8 cellular contexts compared by ENCODE assay signal in the genomic region with DNA sequence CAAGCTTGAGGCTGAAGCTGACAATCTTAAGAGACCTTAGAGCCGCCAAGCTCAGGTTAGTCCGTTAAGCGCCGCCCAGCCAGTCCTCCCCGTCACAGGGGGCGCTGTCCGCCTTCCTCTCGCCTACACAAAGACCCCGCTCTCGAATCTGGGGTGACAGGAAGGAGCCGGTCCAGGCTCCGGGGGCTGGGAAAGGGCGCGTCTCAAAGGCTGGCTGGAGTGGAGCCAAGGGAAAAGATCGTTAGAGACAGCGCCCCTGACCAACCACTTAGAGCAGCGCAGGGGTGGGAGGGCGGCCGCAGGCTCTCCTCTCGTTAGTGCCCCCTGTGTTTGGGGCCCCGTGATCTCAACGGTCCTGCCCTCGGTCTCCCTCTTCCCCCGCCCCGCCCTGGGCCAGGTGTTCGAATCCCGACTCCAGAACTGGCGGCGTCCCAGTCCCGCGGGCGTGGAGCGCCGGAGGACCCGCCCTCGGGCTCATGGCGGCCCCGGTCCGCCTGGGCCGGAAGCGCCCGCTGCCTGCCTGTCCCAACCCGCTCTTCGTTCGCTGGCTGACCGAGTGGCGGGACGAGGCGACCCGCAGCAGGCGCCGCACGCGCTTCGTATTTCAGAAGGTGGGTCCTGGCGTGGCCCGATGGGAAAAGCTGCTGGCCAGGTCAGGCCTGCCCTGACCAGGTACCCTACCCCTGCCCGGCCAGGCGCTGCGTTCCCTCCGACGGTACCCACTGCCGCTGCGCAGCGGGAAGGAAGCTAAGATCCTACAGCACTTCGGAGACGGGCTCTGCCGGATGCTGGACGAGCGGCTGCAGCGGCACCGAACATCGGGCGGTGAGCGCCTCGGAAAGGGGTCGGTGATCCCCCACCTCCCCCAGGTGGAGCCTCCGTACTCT. TPM values are rescaled to one million over a fixed set of nuclear protein-coding genes. Genes with fewer than 3 reads are reported as not detected.
DNase-seq lines count a peak whose midpoint lies in the region; ATAC-seq and TF ChIP-seq lines count a peak whose summit lies in the region.

A gene with protein sequence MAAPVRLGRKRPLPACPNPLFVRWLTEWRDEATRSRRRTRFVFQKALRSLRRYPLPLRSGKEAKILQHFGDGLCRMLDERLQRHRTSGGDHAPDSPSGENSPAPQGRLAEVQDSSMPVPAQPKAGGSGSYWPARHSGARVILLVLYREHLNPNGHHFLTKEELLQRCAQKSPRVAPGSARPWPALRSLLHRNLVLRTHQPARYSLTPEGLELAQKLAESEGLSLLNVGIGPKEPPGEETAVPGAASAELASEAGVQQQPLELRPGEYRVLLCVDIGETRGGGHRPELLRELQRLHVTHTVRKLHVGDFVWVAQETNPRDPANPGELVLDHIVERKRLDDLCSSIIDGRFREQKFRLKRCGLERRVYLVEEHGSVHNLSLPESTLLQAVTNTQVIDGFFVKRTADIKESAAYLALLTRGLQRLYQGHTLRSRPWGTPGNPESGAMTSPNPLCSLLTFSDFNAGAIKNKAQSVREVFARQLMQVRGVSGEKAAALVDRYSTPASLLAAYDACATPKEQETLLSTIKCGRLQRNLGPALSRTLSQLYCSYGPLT (plus strand): TSS at position 156 of the 887 bp plus-strand sequence. CDS start 321 bp downstream, at position 477.

- POLR2A ChIA-PET in Panc1 (lab: Charles Lee), result interaction anchor here (0.6 to 1.9 kb wide), 10 partner anchors 9 to 192 kb away, joined by 3 to 10 read pairs (median 4); a partner anchor contains a TSS

- H3K4me3 Mint-ChIP-seq in activated T-cell treated with anti-CD3 and anti-CD28 coated beads, Interleukin-2, amount 50 U/mL, for 24 hours, result peak within 1 kb of the TSS; percentile 90

- no peaks in the 10 kb centered on the region for H3K9me3 Mint-ChIP-seq in activated T-cell treated with anti-CD3 and anti-CD28 coated beads, Interleukin-2, amount 50 U/mL, for 24 hours

- H3K36me3 ChIP-seq in KOPT-K1 (ENCODE audit: insufficient read depth, low read length) (peaks cover 52% of the 10 kb centered on the region), Panc1 (ENCODE audit: control insufficient read depth, insufficient read depth, low read length) (peaks cover 13% of the 10 kb centered on the region), mucosa of stomach (ENCODE audit: control insufficient read depth, insufficient read depth, low read length) (peaks cover 26% of the 10 kb centered on the region)

- H3K9ac ChIP-seq in mucosa of stomach (ENCODE audit: low read length), result peak within 1 kb of the TSS; percentile 86

- H3K4me3 ChIP-seq in AG10803 (ENCODE audit: low read length), result peak within 1 kb of the TSS; percentile 96
- H3K4me3 ChIP-seq in Panc1 (ENCODE audit: low read depth in 2 of 2, low read length in 2 of 2), result peak within 1 kb of the TSS; percentile 85 to 99
- peak within 1 kb of the TSS; percentile 74 for H3K4me3 ChIP-seq in mucosa of stomach (ENCODE audit: low read length)

- TF ChIP-seq POLR2A in erythroblast (IDR thresholded peaks at IDR 0.05; ENCODE audit: low read length), result peak; percentile 66

- H3K36me3 Mint-ChIP-seq in activated T-cell treated with anti-CD3 and anti-CD28 coated beads, Interleukin-2, amount 50 U/mL, for 24 hours (ENCODE audit: low read depth), result peaks cover 82% of the 10 kb centered on the region

- in situ Hi-C loops in Panc1 (cut with HindIII; ENCODE audit: low pct_unique_long_range_greater_than_20kb, low sequenced_read_pairs), result no loop called here

- H3K27ac Mint-ChIP-seq in activated T-cell treated with anti-CD3 and anti-CD28 coated beads, Interleukin-2, amount 50 U/mL, for 24 hours, result peak within 1 kb of the TSS; percentile 98

- peaks cover 53% of the 10 kb centered on the region for H3K4me1 Mint-ChIP-seq in activated T-cell treated with anti-CD3 and anti-CD28 coated beads, Interleukin-2, amount 50 U/mL, for 24 hours (ENCODE audit: low read depth)

- BruUV-seq in Panc1 (replicated peaks; lab: Mats Ljungman, UMichigan), result no TSS peak

- CTCF ChIA-PET in Panc1 (lab: Charles Lee), result interaction anchor here (0.8 to 3.3 kb wide), 7 partner anchors 8 to 42 kb away, joined by 3 to 22 read pairs (median 4); a partner anchor contains a TSS

- TF ChIP-seq CTCF in AG10803 (conservative IDR thresholded peaks at IDR 0.05; ENCODE audit: low read length) (peak; percentile 74), Panc1 (IDR thresholded peaks at IDR 0.05) (peak; percentile 97; the same call in 1 of the 2 replicates)

- DNase-seq in AG10803 (ENCODE audit: low read depth) (peak; percentile 97), GM19238 (ENCODE audit: insufficient read length, low spot score) (peak; percentile 93), Panc1 (ENCODE audit: low read depth, low spot score) (peak; percentile 94), erythroblast (lab: John Stamatoyannopoulos, UW) (peak; percentile 100)
- peak; percentile 97 for DNase-seq in activated T-cell treated with anti-CD3 and anti-CD28 coated beads, Interleukin-2, amount 50 U/mL, for 24 hours
- DNase-seq in stimulated activated CD8-positive, alpha-beta memory T cell treated with anti-CD3 and anti-CD28 coated beads, Interleukin-4, amount 100 ng/mL, for 48 hours, result peak; percentile 98

- H3K27me3 ChIP-seq in Panc1 (ENCODE audit: control insufficient read depth, insufficient read depth, low read length), result no peaks in the 10 kb centered on the region
- no peaks in the 10 kb centered on the region for H3K27me3 ChIP-seq in mucosa of stomach (ENCODE audit: control insufficient read depth, insufficient read depth, low read length)

- no peaks in the 10 kb centered on the region for H3K9me3 ChIP-seq in KOPT-K1 (ENCODE audit: insufficient read depth, low read length, poor library complexity, severe bottlenecking)
- no peaks in the 10 kb centered on the region for H3K9me3 ChIP-seq in Panc1 (ENCODE audit: control insufficient read depth, insufficient read depth, low read depth, low read length)
- no peaks in the 10 kb centered on the region for H3K9me3 ChIP-seq in mucosa of stomach (ENCODE audit: control insufficient read depth, low read length)

- H3K4me1 ChIP-seq in Panc1 (ENCODE audit: control insufficient read depth, insufficient read depth, low read length), result peaks cover 33% of the 10 kb centered on the region
- peaks cover 31% of the 10 kb centered on the region for H3K4me1 ChIP-seq in mucosa of stomach (ENCODE audit: control insufficient read depth, insufficient read depth, low read length)

- no peaks in the 10 kb centered on the region for H3K27me3 Mint-ChIP-seq in activated T-cell treated with anti-CD3 and anti-CD28 coated beads, Interleukin-2, amount 50 U/mL, for 24 hours

- peak; percentile 67 for ATAC-seq in Panc1

- intact Hi-C loops in Panc1 (cut with micrococcal nuclease; ENCODE audit: unreplicated experiment), result no loop called here

- H3K27ac ChIP-seq in KOPT-K1 (ENCODE audit: low read depth, low read length, poor library complexity, severe bottlenecking) (peak within 1 kb of the TSS; percentile 91), Panc1 (ENCODE audit: low read length) (peak within 1 kb of the TSS; percentile 98)

RNA-seq across cellular contexts. Expression of the gene that starts here (rescaled TPM):
- 140 TPM for total RNA-seq in Panc1 (2021; ENCODE audit: unreplicated experiment)
- 132 TPM for polyA plus RNA-seq in Panc1 (2012; ENCODE audit: insufficient read length)

Comparison
In these comparisons a context has a peak if more than half of its experiments do, and no peak if none do; other contexts are left out.
1. Peak in every context shown above with its lines: DNase-seq, ATAC-seq, H3K4me3 ChIP-seq and H3K27ac ChIP-seq.